ENCODE assay signal across 8 cellular contexts in genomic region chr3:47989981-47990440, GRCh38. TPM values are rescaled to one million over a fixed set of nuclear protein-coding genes. Genes with fewer than 3 reads are reported as not detected.
A peak's percentile ranks its signal among the peaks of the same experiment; 100 is the strongest.
DNase-seq lines count a peak whose midpoint lies in the region; ATAC-seq and TF ChIP-seq lines count a peak whose summit lies in the region.

No MANE protein-coding gene starts in this region.

- H3K36me3 Mint-ChIP-seq in activated CD4-positive, alpha-beta T cell treated with anti-CD3 and anti-CD28 coated beads for 36 hours (ENCODE audit: low read depth): peaks cover 5% of the 10 kb centered on the region
- peaks cover 12% of the 10 kb centered on the region for H3K36me3 Mint-ChIP-seq in chondrocyte (ENCODE audit: low read depth)

- DNase-seq in COLO829 (ENCODE audit: low spot score): peak; percentile 79
- DNase-seq in HFF-Myc (ENCODE audit: extremely low read depth, low read depth): peak; percentile 90
- peak; percentile 9 for DNase-seq in NCI-H524 treated with DMSO at 0.1 percent for 48 hours (lab: John Stamatoyannopoulos, UW)
- DNase-seq in activated CD4-positive, alpha-beta T cell treated with anti-CD3 and anti-CD28 coated beads for 36 hours: peak; percentile 84
- no peak for DNase-seq in chondrocyte (ENCODE audit: low spot score)
- DNase-seq in left kidney (ENCODE audit: low read depth, low spot score): peak; percentile 91
- peak; percentile 58 for DNase-seq in stimulated activated CD4-positive, alpha-beta T cell treated with anti-CD3 and anti-CD28 coated beads, Interleukin-4, amount 100 ng/mL, for 1 hour

- CTCF ChIA-PET in activated CD4-positive, alpha-beta T cell treated with anti-CD3 and anti-CD28 coated beads for 36 hours (lab: Charles Lee): interaction anchor here (0.5 to 2.4 kb wide), 33 partner anchors 8 to 1585 kb away, joined by 3 to 21 read pairs (median 4); no protein-coding TSS in a partner anchor

- intact Hi-C loops in activated CD4-positive, alpha-beta T cell treated with anti-CD3 and anti-CD28 coated beads for 36 hours (cut with DNase I, micrococcal nuclease): loop anchor here (1.0 to 2.0 kb wide), 5 partner anchors 153 to 467 kb away; no protein-coding TSS in a partner anchor

- H3K4me3 Mint-ChIP-seq in activated CD4-positive, alpha-beta T cell treated with anti-CD3 and anti-CD28 coated beads for 36 hours: no peak overlapping the region
- H3K4me3 Mint-ChIP-seq in chondrocyte (ENCODE audit: unreplicated experiment): no peak overlapping the region

- no peaks in the 10 kb centered on the region for H3K9me3 Mint-ChIP-seq in activated CD4-positive, alpha-beta T cell treated with anti-CD3 and anti-CD28 coated beads for 36 hours (ENCODE audit: low read depth)
- no peaks in the 10 kb centered on the region for H3K9me3 Mint-ChIP-seq in chondrocyte (ENCODE audit: low read depth)

- no peak overlapping the region for H3K27ac Mint-ChIP-seq in activated CD4-positive, alpha-beta T cell treated with anti-CD3 and anti-CD28 coated beads for 36 hours
- H3K27ac Mint-ChIP-seq in chondrocyte (ENCODE audit: unreplicated experiment): peak overlapping the region; percentile 92

- H3K4me1 Mint-ChIP-seq in activated CD4-positive, alpha-beta T cell treated with anti-CD3 and anti-CD28 coated beads for 36 hours: peaks cover 10% of the 10 kb centered on the region
- H3K4me1 Mint-ChIP-seq in chondrocyte (ENCODE audit: low read depth): peaks cover 28% of the 10 kb centered on the region

- TF ChIP-seq CTCF in HFF-Myc (IDR thresholded peaks at IDR 0.05; ENCODE audit: low read depth, low read length, missing control alignments) (peak; percentile 89), chondrocyte (IDR thresholded peaks at IDR 0.05) (peak; percentile 95)

- POLR2A ChIA-PET in activated CD4-positive, alpha-beta T cell treated with anti-CD3 and anti-CD28 coated beads for 36 hours (lab: Charles Lee): no interaction called here

- no peak overlapping the region for H3K4me3 ChIP-seq in HFF-Myc (replicated peaks; ENCODE audit: low read depth, low read length)

- H3K27me3 Mint-ChIP-seq in activated CD4-positive, alpha-beta T cell treated with anti-CD3 and anti-CD28 coated beads for 36 hours: no peaks in the 10 kb centered on the region
- no peaks in the 10 kb centered on the region for H3K27me3 Mint-ChIP-seq in chondrocyte (ENCODE audit: low read depth)

- ATAC-seq in activated CD4-positive, alpha-beta T cell treated with anti-CD3 and anti-CD28 coated beads for 36 hours: peak; percentile 99
- ATAC-seq in HG02588 (IDR thresholded peaks at IDR 0.05; ENCODE audit: unreplicated experiment): no peak

RNA-seq across cellular contexts. Expression of gene MAP4, which starts 26.2 kb away (rescaled TPM):
- 100 to 1,000 TPM; 115 to 119 TPM for total RNA-seq in activated CD4-positive, alpha-beta T cell treated with anti-CD3 and anti-CD28 coated beads for 36 hours
- total RNA-seq in chondrocyte: 376 to 414 TPM (median 401 TPM) in 3 replicates
